ENCODE assay signal across 29 cellular contexts in genomic region chrY:7102680-7103079, GRCh38.
"Had no signal": no experiment of that assay in that cellular context is flagged by ENCODE, and none has a peak within 500 bp of the region (broad histone marks: within the 10 kb centered on the region; RNA-seq: fewer than 3 reads in every experiment).

No MANE protein-coding gene starts in this region.

- H3K27ac Mint-ChIP-seq: activated B cell treated with CpG ODN at 0.5 μM for 24 hours; activated naive CD8-positive, alpha-beta T cell; activated T-cell treated with anti-CD3 and anti-CD28 coated beads, Interleukin-2, amount 50 U/mL, for 24 hours; activated T-cell treated with anti-CD3 and anti-CD28 coated beads, Interleukin-2, amount 50 U/mL, for 72 hours; endodermal cell; T-helper 17 cell; T-helper 2 cell treated with Interferon-gamma antibody and Interleukin-4, amounts not matched to agents 5 μg/mL and 100 μg/mL, for 36 hours had no signal

- H3K4me1 Mint-ChIP-seq: activated B cell treated with CpG ODN at 0.5 μM for 24 hours, endodermal cell had no signal

- H3K27me3 Mint-ChIP-seq: activated B cell treated with CpG ODN at 0.5 μM for 24 hours; activated naive CD8-positive, alpha-beta T cell; activated T-cell treated with anti-CD3 and anti-CD28 coated beads, Interleukin-2, amount 50 U/mL, for 24 hours; T-helper 17 cell had no signal

- ATAC-seq: activated CD4-positive, CD25-positive, alpha-beta regulatory T cell treated with anti-CD3 and anti-CD28 coated beads, Interleukin-2, amount 50 U/mL, for 24 hours; activated T-cell treated with anti-CD3 and anti-CD28 coated beads, Interleukin-2, amount 50 U/mL, for 72 hours; body of pancreas; esophagus mucosa; T-helper 17 cell had no signal

- H3K9me3 Mint-ChIP-seq: activated B cell treated with CpG ODN at 0.5 μM for 24 hours; activated T-cell treated with anti-CD3 and anti-CD28 coated beads, Interleukin-2, amount 50 U/mL, for 24 hours; activated T-cell treated with anti-CD3 and anti-CD28 coated beads, Interleukin-2, amount 50 U/mL, for 72 hours; endodermal cell; T-helper 2 cell treated with Interferon-gamma antibody and Interleukin-4, amounts not matched to agents 5 μg/mL and 100 μg/mL, for 36 hours had no signal

- DNase-seq: activated B cell treated with CpG ODN at 0.5 μM for 24 hours; activated CD4-positive, alpha-beta T cell treated with anti-CD3 and anti-CD28 coated beads for 48 hours; activated CD4-positive, alpha-beta T cell treated with anti-CD3 and anti-CD28 coated beads, Interleukin-2, amount 50 U/mL, for 1 hour; activated CD4-positive, alpha-beta T cell treated with anti-CD3 and anti-CD28 coated beads, Interleukin-2, amount 50 U/mL, for 48 hours; activated CD8-positive, alpha-beta memory T cell treated with anti-CD3 and anti-CD28 coated beads for 24 hours; activated CD8-positive, alpha-beta memory T cell treated with anti-CD3 and anti-CD28 coated beads, Interleukin-2, amount 50 U/mL, for 4 hours; activated gamma-delta T cell; activated naive CD4-positive, alpha-beta T cell treated with anti-CD3 and anti-CD28 coated beads, Interleukin-2, amount 50 U/mL, for 16 hours; activated naive CD4-positive, alpha-beta T cell treated with Interleukin-2 at 50 U/mL for 16 hours; activated T-cell treated with anti-CD3 and anti-CD28 coated beads for 4 hours; activated T-cell treated with anti-CD3 and anti-CD28 coated beads, Interleukin-2, amount 50 U/mL, for 24 hours; activated T-cell treated with anti-CD3 and anti-CD28 coated beads, Interleukin-2, amount 50 U/mL, for 72 hours; amniotic stem cell; anterior cingulate cortex; body of pancreas; caudate nucleus; cerebellar nuclear complex; colonic mucosa; effector CD8-positive, alpha-beta T cell; endodermal cell; foreskin fibroblast; head of caudate nucleus; T-helper 17 cell; T1000; WERI-Rb-1 had no signal

- H3K36me3 Mint-ChIP-seq: activated naive CD8-positive, alpha-beta T cell had no signal

- H3K4me3 Mint-ChIP-seq: activated B cell treated with CpG ODN at 0.5 μM for 24 hours; activated naive CD8-positive, alpha-beta T cell; activated T-cell treated with anti-CD3 and anti-CD28 coated beads, Interleukin-2, amount 50 U/mL, for 24 hours; activated T-cell treated with anti-CD3 and anti-CD28 coated beads, Interleukin-2, amount 50 U/mL, for 72 hours; endodermal cell; T-helper 17 cell; T-helper 2 cell treated with Interferon-gamma antibody and Interleukin-4, amounts not matched to agents 5 μg/mL and 100 μg/mL, for 36 hours had no signal
